ENCODE assay signal across 20 cellular contexts in genomic region chr1:30538906-30539855, GRCh38.
"Had no signal": no experiment of that assay in that cellular context is flagged by ENCODE, and none has a peak within 500 bp of the region (broad histone marks: within the 10 kb centered on the region; RNA-seq: fewer than 3 reads in every experiment).

No MANE protein-coding gene starts in this region.

- H3K27me3 Mint-ChIP-seq: activated naive CD8-positive, alpha-beta T cell treated with anti-CD3 and anti-CD28 coated beads, Interleukin-2, amount 10 ng/mL, durations not matched to agents 7 days and 5 days; IgD-negative memory B cell had no signal

- DNase-seq: activated CD4-positive, alpha-beta T cell treated with anti-CD3 and anti-CD28 coated beads for 4 hours; activated CD4-positive, alpha-beta T cell treated with anti-CD3 and anti-CD28 coated beads, Interleukin-2, amount 50 U/mL, for 4 hours; activated naive CD4-positive, alpha-beta T cell treated with anti-CD3 and anti-CD28 coated beads, Interleukin-2, amount 50 U/mL, for 16 hours; activated naive CD8-positive, alpha-beta T cell treated with anti-CD3 and anti-CD28 coated beads, Interleukin-2, amount 10 ng/mL, durations not matched to agents 7 days and 5 days; adrenal gland; anterior cingulate cortex; KG1; NCI-H1048; NCI-H1417; NCI-H187; NCI-H2081; NCI-H510A treated with DMSO at 0.1 percent for 48 hours; NCI-H69; SHP77; SW 1271 had no signal

- H3K36me3 Mint-ChIP-seq: activated naive CD8-positive, alpha-beta T cell treated with anti-CD3 and anti-CD28 coated beads, Interleukin-2, amount 10 ng/mL, durations not matched to agents 7 days and 5 days; IgD-negative memory B cell had no signal

- H3K9me3 Mint-ChIP-seq: activated naive CD8-positive, alpha-beta T cell treated with anti-CD3 and anti-CD28 coated beads, Interleukin-2, amount 10 ng/mL, durations not matched to agents 7 days and 5 days; T-helper 1 cell treated with Interleukin-12 subunit alpha and Interleukin-12 subunit beta and Interleukin-4 antibody, amounts not matched to agents 30 μg/mL and 1 μg/mL, for 36 hours had no signal

- H3K27ac Mint-ChIP-seq: activated naive CD8-positive, alpha-beta T cell treated with anti-CD3 and anti-CD28 coated beads, Interleukin-2, amount 10 ng/mL, durations not matched to agents 7 days and 5 days; IgD-negative memory B cell; T-helper 1 cell treated with Interleukin-12 subunit alpha and Interleukin-12 subunit beta and Interleukin-4 antibody, amounts not matched to agents 30 μg/mL and 1 μg/mL, for 36 hours had no signal

- H3K27ac ChIP-seq: adrenal gland, SJSA1 had no signal

- H3K4me1 Mint-ChIP-seq: activated naive CD8-positive, alpha-beta T cell treated with anti-CD3 and anti-CD28 coated beads, Interleukin-2, amount 10 ng/mL, durations not matched to agents 7 days and 5 days had no signal

- H3K4me3 ChIP-seq: adrenal gland, SJSA1 had no signal

- H3K36me3 ChIP-seq: adrenal gland, SJSA1 had no signal

- ATAC-seq: activated CD4-positive, CD25-positive, alpha-beta regulatory T cell treated with anti-CD3 and anti-CD28 coated beads, Interleukin-2, amount 50 U/mL, for 24 hours; SK-N-SH treated with all-trans-retinoic acid at 6 μM for 48 hours had no signal

- H3K9me3 ChIP-seq: adrenal gland, SJSA1 had no signal

- H3K4me1 ChIP-seq: adrenal gland, SJSA1 had no signal

- H3K27me3 ChIP-seq: adrenal gland, SJSA1 had no signal

- H3K4me3 Mint-ChIP-seq: activated naive CD8-positive, alpha-beta T cell treated with anti-CD3 and anti-CD28 coated beads, Interleukin-2, amount 10 ng/mL, durations not matched to agents 7 days and 5 days; IgD-negative memory B cell; T-helper 1 cell treated with Interleukin-12 subunit alpha and Interleukin-12 subunit beta and Interleukin-4 antibody, amounts not matched to agents 30 μg/mL and 1 μg/mL, for 36 hours had no signal
